In genomic region chr4:152047451-152047850, GRCh38 we compare ENCODE assay signal across 26 cellular contexts.
DNase-seq lines count a peak whose midpoint lies in the region; ATAC-seq, FAIRE-seq and TF ChIP-seq lines count a peak whose summit lies in the region.
"Had no signal": no experiment of that assay in that cellular context is flagged by ENCODE, and none has a peak within 500 bp of the region (broad histone marks: within the 10 kb centered on the region; RNA-seq: fewer than 3 reads in every experiment).

No MANE protein-coding gene starts in this region.

- H3K79me2 ChIP-seq in H1 (ENCODE audit: control insufficient read depth in 1 of 2, insufficient read depth in 2 of 2, low read length in 2 of 2) (no peaks in the 10 kb centered on the region), mesendoderm (ENCODE audit: control insufficient read depth, insufficient read depth, low read length) (no peaks in the 10 kb centered on the region), trophoblast cell (ENCODE audit: control insufficient read depth, insufficient read depth, low read length, poor library complexity) (no peaks in the 10 kb centered on the region), HepG2 (ENCODE audit: insufficient read depth, low read length) (no peaks in the 10 kb centered on the region)

- no peaks in the 10 kb centered on the region; the same call in 1 of the 2 replicates for H3K9me1 ChIP-seq in IMR-90 (ENCODE audit: insufficient read depth, low read length)

- ATAC-seq in IMR-90 (ENCODE audit: low read depth) = no peak
- ATAC-seq in HepG2 = no peak
- ATAC-seq: A549 had no signal

- H3K9me3 Mint-ChIP-seq in activated T-helper 2 cell treated with anti-CD3 and anti-CD28 coated beads, Interferon-gamma antibody, Interleukin-2, Interleukin-4, amounts not matched to agents 10 μg/mL and 5 μg/mL and 100 μg/mL, durations not matched to agents 14 hours and 24 hours and 36 hours = peaks cover 18% of the 10 kb centered on the region

- H3K4me1 ChIP-seq in IMR-90 (ENCODE audit: control insufficient read depth, insufficient read depth, low read length) (peaks cover 7% of the 10 kb centered on the region), H1 (replicated peaks in 1 of 4; ENCODE audit: control insufficient read depth in 3 of 4, insufficient read depth in 4 of 4, low read length in 3 of 4) (peaks cover 2 to 9% (median 7%) of the 10 kb centered on the region in 4 experiments; a peak in 4 of 7 replicates), mesendoderm (ENCODE audit: control insufficient read depth, low read depth, low read length) (no peaks in the 10 kb centered on the region), trophoblast cell (ENCODE audit: control insufficient read depth in 1 of 2, insufficient read depth in 2 of 2, low read length in 2 of 2) (peaks cover 8 to 15% of the 10 kb centered on the region in 2 experiments), HepG2 (ENCODE audit: insufficient read depth, low read length) (peaks cover 16% of the 10 kb centered on the region)
- H3K4me1 ChIP-seq: A549, BE2C had no signal

- no peak overlapping the region for H4K12ac ChIP-seq in trophoblast cell (ENCODE audit: low read depth, low read length)

- no peak overlapping the region for H3K4ac ChIP-seq in IMR-90 (ENCODE audit: low read depth, low read length)
- H3K4ac ChIP-seq in H1 (replicated peaks; ENCODE audit: insufficient read length, low read depth, low read length) = no peak overlapping the region
- H3K4ac ChIP-seq in mesendoderm (ENCODE audit: low read depth, low read length) = no peak overlapping the region
- H3K4ac ChIP-seq in trophoblast cell (ENCODE audit: low read depth, low read length) = no peak overlapping the region

- POLR2A ChIA-PET in IMR-90 (lab: Charles Lee; ENCODE audit: unreplicated experiment) = no interaction called here
- POLR2A ChIA-PET in H1 (lab: Charles Lee; ENCODE audit: partially characterized antibody) = interaction anchor here (0.9 to 1.1 kb wide), 2 partner anchors 27 to 369 kb away, joined by 3 to 5 read pairs; no protein-coding TSS in a partner anchor
- POLR2A ChIA-PET in HepG2 (lab: Yijun Ruan, JAX) = no interaction called here

- H3K36me3 Mint-ChIP-seq in activated T-helper 2 cell treated with anti-CD3 and anti-CD28 coated beads, Interferon-gamma antibody, Interleukin-2, Interleukin-4, amounts not matched to agents 10 μg/mL and 5 μg/mL and 100 μg/mL, durations not matched to agents 14 hours and 24 hours and 36 hours (ENCODE audit: low read depth) = no peaks in the 10 kb centered on the region
- H3K36me3 Mint-ChIP-seq: CD4-positive, alpha-beta memory T cell had no signal

- H3K9me3 ChIP-seq in IMR-90 (ENCODE audit: control insufficient read depth, insufficient read depth, low read length) (no peaks in the 10 kb centered on the region), H1 (ENCODE audit: insufficient read depth in 2 of 2, low read depth in 1 of 2, low read length in 1 of 2) (no peaks in the 10 kb centered on the region), trophoblast cell (ENCODE audit: insufficient read depth, low read depth, low read length) (no peaks in the 10 kb centered on the region), HepG2 (ENCODE audit: low read length) (no peaks in the 10 kb centered on the region)
- H3K9me3 ChIP-seq: BE2C, HAP-1 had no signal

- no peak overlapping the region for H3K4me2 ChIP-seq in IMR-90 (ENCODE audit: low read depth, low read length)
- no peak overlapping the region for H3K4me2 ChIP-seq in H1 (ENCODE audit: insufficient read depth in 1 of 2, low read depth in 2 of 2, low read length in 2 of 2)
- H3K4me2 ChIP-seq in mesendoderm (ENCODE audit: low read length) = no peak overlapping the region
- H3K4me2 ChIP-seq in trophoblast cell (ENCODE audit: low read length) = no peak overlapping the region
- no peak overlapping the region for H3K4me2 ChIP-seq in HepG2 (ENCODE audit: low read depth, low read length)
- H3K4me2 ChIP-seq: A549 had no signal

- TF ChIP-seq CTCF in IMR-90 (conservative IDR thresholded peaks at IDR 0.05; ENCODE audit: low read depth, low read length) (no peak), H1 (IDR thresholded peaks at IDR 0.05; ENCODE audit: control extremely low read depth in 1 of 3, insufficient read depth in 1 of 3, low read depth in 1 of 3, low read length in 3 of 3) (no peak), HepG2 (CRISPR knock-in tag; IDR thresholded peaks at IDR 0.05) (no peak), D721Med (IDR thresholded peaks at IDR 0.05; ENCODE audit: insufficient read depth, missing control alignments) (no peak)

- peaks cover 27% of the 10 kb centered on the region for H3K27me3 Mint-ChIP-seq in activated T-helper 2 cell treated with anti-CD3 and anti-CD28 coated beads, Interferon-gamma antibody, Interleukin-2, Interleukin-4, amounts not matched to agents 10 μg/mL and 5 μg/mL and 100 μg/mL, durations not matched to agents 14 hours and 24 hours and 36 hours (ENCODE audit: low read depth)
- H3K27me3 Mint-ChIP-seq: CD4-positive, alpha-beta memory T cell had no signal

- H3K27ac ChIP-seq in IMR-90 (ENCODE audit: insufficient read depth, low read length) = no peak overlapping the region
- no peak overlapping the region for H3K27ac ChIP-seq in H1 (ENCODE audit: low read depth, low read length)
- no peak overlapping the region for H3K27ac ChIP-seq in mesendoderm (ENCODE audit: low read depth, low read length)
- H3K27ac ChIP-seq in trophoblast cell (ENCODE audit: low read depth, low read length) = peak overlapping the region; percentile 18
- no peak overlapping the region for H3K27ac ChIP-seq in HepG2 (ENCODE audit: extremely low read length, insufficient read depth, low read length)
- H3K27ac ChIP-seq: A549; BLaER1 treated with 17β-estradiol and CSF1 and Interleukin-3, amounts not matched to agents 10 nM and 100 nM; GM23248 had no signal

- no peak overlapping the region for H2BK15ac ChIP-seq in IMR-90 (ENCODE audit: low read depth, low read length)
- no peak overlapping the region for H2BK15ac ChIP-seq in H1 (ENCODE audit: low read length)
- no peak overlapping the region for H2BK15ac ChIP-seq in mesendoderm (replicated peaks; ENCODE audit: low read depth)

- no peak overlapping the region for H2BK5ac ChIP-seq in IMR-90 (ENCODE audit: low read depth, low read length, poor library complexity, severe bottlenecking)
- no peak overlapping the region for H2BK5ac ChIP-seq in H1 (ENCODE audit: low read depth, low read length)
- H2BK5ac ChIP-seq in mesendoderm (ENCODE audit: low read length) = no peak overlapping the region
- no peak overlapping the region for H2BK5ac ChIP-seq in trophoblast cell (ENCODE audit: low read depth, low read length, poor library complexity)

- no peak for TF ChIP-seq RAD21 in IMR-90 (IDR thresholded peaks at IDR 0.05; ENCODE audit: low read length)
- TF ChIP-seq RAD21 in H1 (IDR thresholded peaks at IDR 0.05 in 1 of 2, conservative IDR thresholded peaks at IDR 0.05 in 1 of 2; ENCODE audit: low read depth in 2 of 2, low read length in 2 of 2) = no peak; a peak in 1 of 4 replicates
- no peak for TF ChIP-seq RAD21 in HepG2 (CRISPR knock-in tag; IDR thresholded peaks at IDR 0.05)

- H3K27me3 ChIP-seq in IMR-90 (ENCODE audit: control insufficient read depth, insufficient read depth, low read length) (peaks cover 16% of the 10 kb centered on the region), H1 (replicated peaks in 1 of 4; ENCODE audit: control insufficient read depth in 3 of 4, extremely low read depth in 1 of 4, insufficient read depth in 3 of 4, low read length in 3 of 4) (no peaks in the 10 kb centered on the region), mesendoderm (ENCODE audit: insufficient read depth, low read length, poor library complexity) (no peaks in the 10 kb centered on the region), trophoblast cell (ENCODE audit: insufficient read depth, low read length) (no peaks in the 10 kb centered on the region), HepG2 (ENCODE audit: control insufficient read depth in 1 of 2, insufficient read depth in 2 of 2, low read length in 2 of 2) (peaks cover 0 to 25% of the 10 kb centered on the region in 2 experiments; a peak in 3 of 5 replicates)
- H3K27me3 ChIP-seq: BE2C had no signal

- dilution Hi-C loops in IMR-90 (cut with HindIII; ENCODE audit: low sequenced_read_pairs, unreplicated experiment) = no loop called here

- no peak overlapping the region for H2BK120ac ChIP-seq in IMR-90 (ENCODE audit: low read depth, low read length)
- no peak overlapping the region for H2BK120ac ChIP-seq in H1 (replicated peaks; ENCODE audit: low read depth, low read length)
- no peak overlapping the region for H2BK120ac ChIP-seq in mesendoderm (ENCODE audit: low read depth, low read length)
- no peak overlapping the region for H2BK120ac ChIP-seq in trophoblast cell (ENCODE audit: insufficient read depth, low read length, poor library complexity)

- H3K79me1 ChIP-seq in IMR-90 (ENCODE audit: low read depth in 1 of 2, low read length in 2 of 2) = no peaks in the 10 kb centered on the region
- H3K79me1 ChIP-seq in H1 (ENCODE audit: low read depth, low read length) = no peaks in the 10 kb centered on the region
- no peaks in the 10 kb centered on the region for H3K79me1 ChIP-seq in mesendoderm (ENCODE audit: low read length)
- H3K79me1 ChIP-seq in trophoblast cell (ENCODE audit: low read length) = peaks cover 5% of the 10 kb centered on the region

- H2BK12ac ChIP-seq in H1 (ENCODE audit: low read depth, low read length) (peak overlapping the region; percentile 4; the same call in 1 of the 2 replicates), trophoblast cell (ENCODE audit: low read length) (no peak overlapping the region)

- DNase-seq in IMR-90 = no peak
- DNase-seq in H1 (ENCODE audit: low read depth in 1 of 2, low spot score in 2 of 2) = no peak
- DNase-seq in mesendoderm = peak; percentile 18
- DNase-seq in trophoblast cell = peak in 1 of 2 donors; percentile 5
- DNase-seq in activated T-helper 2 cell treated with anti-CD3 and anti-CD28 coated beads, Interferon-gamma antibody, Interleukin-2, Interleukin-4, amounts not matched to agents 10 μg/mL and 5 μg/mL and 100 μg/mL, durations not matched to agents 14 hours and 24 hours and 36 hours (ENCODE audit: low spot score) = no peak
- no peak for DNase-seq in C1 segment of cervical spinal cord (lab: John Stamatoyannopoulos, UW)
- no peak for DNase-seq in HepG2 (ENCODE audit: low spot score)
- no peak for DNase-seq in D721Med (ENCODE audit: insufficient read length, low spot score)
- DNase-seq: 8988T; ACHN; AML-193; BE2C; Calu3; CD4-positive, alpha-beta memory T cell; COR-L47; DMS153; DND-41; GM23248; HFFc6 had no signal

- no peak overlapping the region for H3K14ac ChIP-seq in IMR-90 (replicated peaks; ENCODE audit: low read depth, low read length)
- no peak overlapping the region for H3K14ac ChIP-seq in H1 (ENCODE audit: insufficient read length)
- no peak overlapping the region for H3K14ac ChIP-seq in trophoblast cell (ENCODE audit: low read length)

- H3K9ac ChIP-seq in IMR-90 (ENCODE audit: low read depth, low read length) = no peak overlapping the region
- no peak overlapping the region for H3K9ac ChIP-seq in H1 (replicated peaks in 1 of 4; ENCODE audit: extremely low read depth in 1 of 4, low read depth in 3 of 4, low read length in 3 of 4)
- no peak overlapping the region for H3K9ac ChIP-seq in mesendoderm (ENCODE audit: low read length)
- no peak overlapping the region for H3K9ac ChIP-seq in trophoblast cell (ENCODE audit: low read length)
- no peak overlapping the region for H3K9ac ChIP-seq in HepG2 (ENCODE audit: insufficient read depth, low read depth, low read length)
- H3K9ac ChIP-seq: BLaER1 treated with 17β-estradiol and CSF1 and Interleukin-3, amounts not matched to agents 10 nM and 100 nM; GM23248 had no signal

- no peak overlapping the region for H4K91ac ChIP-seq in IMR-90 (ENCODE audit: insufficient read depth, low read depth, low read length)
- H4K91ac ChIP-seq in H1 (replicated peaks; ENCODE audit: insufficient read length, low read length) = no peak overlapping the region
- no peak overlapping the region for H4K91ac ChIP-seq in trophoblast cell (ENCODE audit: low read depth, low read length)

- H2BK20ac ChIP-seq in IMR-90 (ENCODE audit: low read depth, low read length) (0 out of 2 replicates have a peak overlapping the region, but pooled peaks have one; percentile 34), H1 (ENCODE audit: low read length) (no peak overlapping the region)

- no peak overlapping the region for H3K4me3 Mint-ChIP-seq in activated T-helper 2 cell treated with anti-CD3 and anti-CD28 coated beads, Interferon-gamma antibody, Interleukin-2, Interleukin-4, amounts not matched to agents 10 μg/mL and 5 μg/mL and 100 μg/mL, durations not matched to agents 14 hours and 24 hours and 36 hours (ENCODE audit: low read depth)
- H3K4me3 Mint-ChIP-seq: CD4-positive, alpha-beta memory T cell; HFFc6 had no signal

- no peak for TF ChIP-seq EP300 in H1 (IDR thresholded peaks at IDR 0.05; ENCODE audit: borderline replicate concordance in 1 of 2, low read depth in 2 of 2, low read length in 2 of 2)
- TF ChIP-seq EP300 in HepG2 (IDR thresholded peaks at IDR 0.05; ENCODE audit: low read depth in 2 of 2, low read length in 2 of 2) = no peak
- no peak for TF ChIP-seq EP300 in HepG2 (CRISPR knock-in tag; IDR thresholded peaks at IDR 0.05; ENCODE audit: borderline replicate concordance)

- no peak overlapping the region for H3K4me3 ChIP-seq in IMR-90 (ENCODE audit: insufficient read depth, low read depth, low read length)
- H3K4me3 ChIP-seq in H1 (ENCODE audit: extremely low read depth in 1 of 4, insufficient read depth in 2 of 4, low read depth in 3 of 4, low read length in 4 of 4) = no peak overlapping the region
- no peak overlapping the region for H3K4me3 ChIP-seq in mesendoderm (ENCODE audit: low read length)
- H3K4me3 ChIP-seq in trophoblast cell (ENCODE audit: low read depth, low read length) = no peak overlapping the region
- H3K4me3 ChIP-seq in HepG2 (replicated peaks in 1 of 3; ENCODE audit: insufficient read depth in 1 of 3, low read depth in 2 of 3, low read length in 3 of 3) = no peak overlapping the region
- H3K4me3 ChIP-seq: A549; BLaER1 treated with 17β-estradiol and CSF1 and Interleukin-3, amounts not matched to agents 10 nM and 100 nM; GM23248; HAP-1 had no signal

- in situ Hi-C loops in IMR-90 (cut with MboI; ENCODE audit: low sequenced_read_pairs) = no loop called here
- in situ Hi-C loops in HepG2 (cut with HindIII; ENCODE audit: extremely low pct_ligation_motif_present, low pct_unique_long_range_greater_than_20kb) = no loop called here

- WGBS in IMR-90 (ENCODE audit: extremely low coverage in 2 of 2, insufficient read length in 1 of 2), 2 experiments = no CpG with 5 or more reads among the region's 2 CpGs
- 97% methylated on average over 2 of the region's 2 CpGs; no CpG with 5 or more reads in 1 of the 2 experiments for WGBS in H1 (ENCODE audit: extremely low coverage in 1 of 2, insufficient coverage in 1 of 2, insufficient read length in 1 of 2, insufficient replicate concordance in 2 of 2, low coverage in 1 of 2, low lambda C conversion rate in 2 of 2, missing lambda C conversion rate in 1 of 2), 2 experiments
- WGBS in mesendoderm (ENCODE audit: extremely low coverage, insufficient coverage, low lambda C conversion rate) = no CpG with 5 or more reads among the region's 2 CpGs
- WGBS in trophoblast cell (ENCODE audit: extremely low coverage, insufficient coverage, insufficient read length) = no CpG with 5 or more reads among the region's 2 CpGs
- 6% methylated on average over 2 of the region's 2 CpGs for WGBS in HepG2 (ENCODE audit: low lambda C conversion rate)

- CTCF ChIA-PET in IMR-90 (lab: Yijun Ruan, JAX) (interaction anchor here (1.4 kb wide), 1 partner anchor 9 kb away, joined by 3 read pairs; no protein-coding TSS in a partner anchor), H1 (lab: Charles Lee; ENCODE audit: partially characterized antibody) (interaction anchor here (0.7 to 1.6 kb wide), 5 partner anchors 9 to 125 kb away, joined by 3 to 4 read pairs (median 3); no protein-coding TSS in a partner anchor), HepG2 (lab: Yijun Ruan, JAX; ENCODE audit: low intra/inter-chr PET ratio, low total read pairs) (no interaction called here)

- H4K20me1 ChIP-seq in IMR-90 (ENCODE audit: insufficient read depth, low read length) = no peaks in the 10 kb centered on the region
- no peaks in the 10 kb centered on the region for H4K20me1 ChIP-seq in H1 (replicated peaks in 1 of 2; ENCODE audit: control insufficient read depth in 1 of 2, insufficient read depth in 2 of 2, low read length in 2 of 2)
- H4K20me1 ChIP-seq in HepG2 (ENCODE audit: insufficient read depth, low read length) = no peaks in the 10 kb centered on the region
- H4K20me1 ChIP-seq: BLaER1 treated with 17β-estradiol and CSF1 and Interleukin-3, amounts not matched to agents 10 nM and 100 nM had no signal

- no peak overlapping the region for H4K5ac ChIP-seq in IMR-90 (ENCODE audit: low read depth, low read length)
- H4K5ac ChIP-seq in H1 (ENCODE audit: insufficient read length, low read depth, low read length) = no peak overlapping the region
- H4K5ac ChIP-seq in mesendoderm (ENCODE audit: low read length) = no peak overlapping the region

- H2AFZ ChIP-seq in IMR-90 (replicated peaks; ENCODE audit: low read length, poor library complexity) = no peak overlapping the region
- no peak overlapping the region for H2AFZ ChIP-seq in H1 (ENCODE audit: low read length)
- H2AFZ ChIP-seq in trophoblast cell (ENCODE audit: insufficient read depth, low read length, poor library complexity) = no peak overlapping the region
- H2AFZ ChIP-seq in HepG2 (ENCODE audit: low read length) = no peak overlapping the region
- H2AFZ ChIP-seq: GM23248 had no signal

- no peak overlapping the region for H2AK5ac ChIP-seq in IMR-90 (ENCODE audit: low read depth, low read length)
- no peak overlapping the region for H2AK5ac ChIP-seq in H1 (ENCODE audit: low read depth, low read length)
- H2AK5ac ChIP-seq in mesendoderm (ENCODE audit: low read length) = no peak overlapping the region
- no peak overlapping the region for H2AK5ac ChIP-seq in trophoblast cell (ENCODE audit: low read length)

- H3K27ac Mint-ChIP-seq in activated T-helper 2 cell treated with anti-CD3 and anti-CD28 coated beads, Interferon-gamma antibody, Interleukin-2, Interleukin-4, amounts not matched to agents 10 μg/mL and 5 μg/mL and 100 μg/mL, durations not matched to agents 14 hours and 24 hours and 36 hours = no peak overlapping the region
- H3K27ac Mint-ChIP-seq: CD4-positive, alpha-beta memory T cell; HFFc6 had no signal

- H3K36me3 ChIP-seq in IMR-90 (ENCODE audit: control insufficient read depth, insufficient read depth, low read length) = no peaks in the 10 kb centered on the region
- no peaks in the 10 kb centered on the region for H3K36me3 ChIP-seq in H1 (ENCODE audit: control insufficient read depth in 2 of 4, insufficient read depth in 4 of 4, low read length in 3 of 4)
- H3K36me3 ChIP-seq in mesendoderm (ENCODE audit: control insufficient read depth, insufficient read depth, low read length) = no peaks in the 10 kb centered on the region
- no peaks in the 10 kb centered on the region for H3K36me3 ChIP-seq in trophoblast cell (ENCODE audit: control insufficient read depth in 1 of 2, insufficient read depth in 2 of 2, low read length in 2 of 2)
- no peaks in the 10 kb centered on the region for H3K36me3 ChIP-seq in HepG2 (replicated peaks in 1 of 2; ENCODE audit: control insufficient read depth in 1 of 2, insufficient read depth in 2 of 2, low read length in 2 of 2)
- H3K36me3 ChIP-seq: BE2C; BLaER1 treated with 17β-estradiol and CSF1 and Interleukin-3, amounts not matched to agents 10 nM and 100 nM; HAP-1 had no signal

- no peak overlapping the region for H3K56ac ChIP-seq in IMR-90 (ENCODE audit: extremely low read depth, insufficient read depth, low read length)
- no peak overlapping the region for H3K56ac ChIP-seq in H1 (replicated peaks; ENCODE audit: insufficient read length, low read depth, low read length)
- no peak overlapping the region for H3K56ac ChIP-seq in mesendoderm (ENCODE audit: low read length)

- intact Hi-C loops in IMR-90 (cut with micrococcal nuclease) (no loop called here), HepG2 (cut with micrococcal nuclease; ENCODE audit: unreplicated experiment) (loop anchor here (5.0 kb wide), 1 partner anchor 340 kb away; no protein-coding TSS in a partner anchor)
- intact Hi-C loops in activated T-helper 2 cell treated with anti-CD3 and anti-CD28 coated beads, Interferon-gamma antibody, Interleukin-2, Interleukin-4, amounts not matched to agents 10 μg/mL and 5 μg/mL and 100 μg/mL, durations not matched to agents 14 hours and 24 hours and 36 hours (cut with micrococcal nuclease) = no loop called here

- no peak overlapping the region for H4K8ac ChIP-seq in IMR-90 (ENCODE audit: low read depth in 2 of 2, low read length in 2 of 2)
- H4K8ac ChIP-seq in H1 (ENCODE audit: extremely low read depth, insufficient read depth, low read length) = no peak overlapping the region
- H4K8ac ChIP-seq in mesendoderm (ENCODE audit: low read depth, low read length) = no peak overlapping the region
- no peak overlapping the region for H4K8ac ChIP-seq in trophoblast cell (ENCODE audit: low read depth, low read length)

- 0 out of 2 replicates have a peak, but pooled peaks cover 3% of the 10 kb centered on the region for H3K23me2 ChIP-seq in H1 (ENCODE audit: low read depth, low read length)

- no peak overlapping the region for H3K18ac ChIP-seq in IMR-90 (ENCODE audit: low read depth, low read length)
- no peak overlapping the region for H3K18ac ChIP-seq in H1 (ENCODE audit: extremely low read depth, low read length)
- no peak overlapping the region for H3K18ac ChIP-seq in mesendoderm (ENCODE audit: low read length)
- no peak overlapping the region for H3K18ac ChIP-seq in trophoblast cell (ENCODE audit: low read length)

- FAIRE-seq in H1 (lab: Jason Lieb, UNC) (no peak), HepG2 (lab: Jason Lieb, UNC) (no peak), D721Med (lab: Jason Lieb, UNC) (no peak)
- FAIRE-seq: A549, G401.6, GM12892, GM19239, H54 had no signal

- H3K23ac ChIP-seq in IMR-90 (ENCODE audit: low read depth, low read length) (no peak overlapping the region), H1 (ENCODE audit: insufficient read length) (no peak overlapping the region), mesendoderm (ENCODE audit: low read length) (no peak overlapping the region), trophoblast cell (ENCODE audit: low read length) (no peak overlapping the region)

- TF ChIP-seq POLR2A in IMR-90 (IDR thresholded peaks at IDR 0.05; ENCODE audit: low read depth, low read length) (no peak), H1 (IDR thresholded peaks at IDR 0.05; ENCODE audit: control extremely low read depth in 1 of 2, low read depth in 2 of 2, low read length in 2 of 2) (no peak), HepG2 (IDR thresholded peaks at IDR 0.05; ENCODE audit: insufficient read depth in 1 of 2, low read depth in 2 of 2, low read length in 2 of 2) (no peak)

- no TSS peak for BruUV-seq in IMR-90 (replicated peaks; lab: Mats Ljungman, UMichigan)
- no TSS peak for BruUV-seq in HepG2 (replicated peaks; lab: Mats Ljungman, UMichigan)

- peaks cover 8% of the 10 kb centered on the region for H3K4me1 Mint-ChIP-seq in activated T-helper 2 cell treated with anti-CD3 and anti-CD28 coated beads, Interferon-gamma antibody, Interleukin-2, Interleukin-4, amounts not matched to agents 10 μg/mL and 5 μg/mL and 100 μg/mL, durations not matched to agents 14 hours and 24 hours and 36 hours (ENCODE audit: low read depth)

- no peak overlapping the region for H2AK9ac ChIP-seq in IMR-90 (replicated peaks; ENCODE audit: low read depth, low read length, poor library complexity)
